Comparison of ENCODE assay signal across 24 cellular contexts in the genomic region with DNA sequence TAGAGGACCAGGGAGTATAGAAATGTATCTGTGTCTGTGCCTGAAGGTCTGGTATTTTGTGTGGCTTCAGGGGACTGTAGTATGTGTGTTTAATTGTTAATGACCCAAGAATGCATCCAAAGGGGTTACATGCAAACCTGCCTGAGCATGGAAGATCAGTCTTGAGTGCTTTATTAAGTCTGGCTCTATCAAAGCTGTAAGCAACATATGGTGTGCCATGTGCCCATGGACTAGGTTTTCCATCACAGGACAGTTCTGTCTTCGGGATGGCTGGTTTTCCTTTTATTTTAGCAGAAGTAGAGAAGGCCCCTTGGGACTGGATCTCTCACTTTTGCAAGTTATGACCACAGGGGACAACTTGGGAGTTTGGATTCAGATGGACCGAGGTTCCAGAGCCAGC. TPM values are rescaled to one million over a fixed set of nuclear protein-coding genes. Genes with fewer than 3 reads are reported as not detected.
"Had no signal": no experiment of that assay in that cellular context is flagged by ENCODE, and none has a peak within 500 bp of the region (broad histone marks: within the 10 kb centered on the region; RNA-seq: fewer than 3 reads in every experiment).

No MANE protein-coding gene starts in this region.

- H3K36me3 Mint-ChIP-seq: activated naive CD4-positive, alpha-beta T cell treated with anti-CD3 and anti-CD28 coated beads, Interleukin-2, amount 50 U/mL, for 24 hours; IgD-negative memory B cell had no signal

- H3K4me1 ChIP-seq: ascending aorta, body of pancreas had no signal

- H3K36me3 ChIP-seq: ascending aorta had no signal

- H3K27ac Mint-ChIP-seq: activated CD8-positive, alpha-beta memory T cell treated with anti-CD3 and anti-CD28 coated beads, Interleukin-2, amount 10 ng/mL, durations not matched to agents 7 days and 5 days; activated naive CD4-positive, alpha-beta T cell treated with anti-CD3 and anti-CD28 coated beads, Interleukin-2, amount 50 U/mL, for 24 hours; activated T-cell treated with anti-CD3 and anti-CD28 coated beads, Interleukin-2, amount 50 U/mL, for 24 hours; activated T-helper 1 cell treated with anti-CD3 and anti-CD28 coated beads, Interleukin-12 subunit alpha, Interleukin-12 subunit beta, Interleukin-2, Interleukin-4 antibody, amounts not matched to agents 30 ng/mL and 10 ng/mL and 1 ng/mL, durations not matched to agents 14 hours and 24 hours and 36 hours; IgD-negative memory B cell; T-helper 1 cell treated with Interleukin-12 subunit alpha and Interleukin-12 subunit beta and Interleukin-4 antibody, amounts not matched to agents 30 μg/mL and 1 μg/mL, for 36 hours; WTC11 had no signal

- FAIRE-seq: bronchial epithelial cell, RCC 7860 had no signal

- H3K27me3 Mint-ChIP-seq: activated CD8-positive, alpha-beta memory T cell treated with anti-CD3 and anti-CD28 coated beads, Interleukin-2, amount 10 ng/mL, durations not matched to agents 7 days and 5 days; activated naive CD4-positive, alpha-beta T cell treated with anti-CD3 and anti-CD28 coated beads, Interleukin-2, amount 50 U/mL, for 24 hours; activated T-cell treated with anti-CD3 and anti-CD28 coated beads, Interleukin-2, amount 50 U/mL, for 24 hours; IgD-negative memory B cell had no signal

- ATAC-seq: activated CD8-positive, alpha-beta memory T cell treated with anti-CD3 and anti-CD28 coated beads, Interleukin-2, amount 10 ng/mL, durations not matched to agents 7 days and 5 days; body of pancreas; PC-3; WTC11 had no signal

- H3K27me3 ChIP-seq: ascending aorta, body of pancreas had no signal

- H3K27ac ChIP-seq: ascending aorta, body of pancreas had no signal

- H3K4me3 ChIP-seq: ascending aorta, body of pancreas had no signal

- H3K4me1 Mint-ChIP-seq: activated CD8-positive, alpha-beta memory T cell treated with anti-CD3 and anti-CD28 coated beads, Interleukin-2, amount 10 ng/mL, durations not matched to agents 7 days and 5 days; activated naive CD4-positive, alpha-beta T cell treated with anti-CD3 and anti-CD28 coated beads, Interleukin-2, amount 50 U/mL, for 24 hours; IgD-negative memory B cell; WTC11 had no signal

- H3K4me3 Mint-ChIP-seq: activated CD8-positive, alpha-beta memory T cell treated with anti-CD3 and anti-CD28 coated beads, Interleukin-2, amount 10 ng/mL, durations not matched to agents 7 days and 5 days; activated naive CD4-positive, alpha-beta T cell treated with anti-CD3 and anti-CD28 coated beads, Interleukin-2, amount 50 U/mL, for 24 hours; activated T-cell treated with anti-CD3 and anti-CD28 coated beads, Interleukin-2, amount 50 U/mL, for 24 hours; activated T-helper 1 cell treated with anti-CD3 and anti-CD28 coated beads, Interleukin-12 subunit alpha, Interleukin-12 subunit beta, Interleukin-2, Interleukin-4 antibody, amounts not matched to agents 30 ng/mL and 10 ng/mL and 1 ng/mL, durations not matched to agents 14 hours and 24 hours and 36 hours; IgD-negative memory B cell; T-helper 1 cell treated with Interleukin-12 subunit alpha and Interleukin-12 subunit beta and Interleukin-4 antibody, amounts not matched to agents 30 μg/mL and 1 μg/mL, for 36 hours; WTC11 had no signal

- DNase-seq: activated CD4-positive, alpha-beta T cell treated with anti-CD3 and anti-CD28 coated beads for 48 hours; activated CD4-positive, alpha-beta T cell treated with anti-CD3 and anti-CD28 coated beads, Interleukin-2, amount 50 U/mL, for 4 hours; activated CD4-positive, CD25-positive, alpha-beta regulatory T cell treated with anti-CD3 and anti-CD28 coated beads, Interleukin-2, amount 50 U/mL, for 72 hours; activated CD8-positive, alpha-beta memory T cell treated with anti-CD3 and anti-CD28 coated beads, Interleukin-2, amount 10 ng/mL, durations not matched to agents 7 days and 5 days; activated effector memory CD4-positive, alpha-beta T cell treated with Interleukin-2 at 50 U/mL for 16 hours; activated naive CD4-positive, alpha-beta T cell; activated T-cell treated with anti-CD3 and anti-CD28 coated beads, Interleukin-2, amount 50 U/mL, for 24 hours; amniotic stem cell; body of pancreas; KG1; NCI-H1092; NCI-H510A treated with DMSO at 0.1 percent for 48 hours; PC-3; SHP77 had no signal

- H3K9me3 ChIP-seq: ascending aorta, body of pancreas had no signal

RNA-seq across cellular contexts. Expression of a gene that starts 18.2 kb away (rescaled TPM):
- total RNA-seq: activated CD8-positive, alpha-beta memory T cell treated with anti-CD3 and anti-CD28 coated beads, Interleukin-2, amount 10 ng/mL, durations not matched to agents 7 days and 5 days; activated T-helper 1 cell treated with anti-CD3 and anti-CD28 coated beads, Interleukin-12 subunit alpha, Interleukin-12 subunit beta, Interleukin-2, Interleukin-4 antibody, amounts not matched to agents 30 ng/mL and 10 ng/mL and 1 ng/mL, durations not matched to agents 14 hours and 24 hours and 36 hours; ascending aorta; body of pancreas; bronchial epithelial cell; MCF 10A; PC-3; SK-MEL-5 had no signal
